Comparison of ENCODE assay signal across 31 cellular contexts in genomic region chr11:18834754-18835466, GRCh38. TPM values are rescaled to one million over a fixed set of nuclear protein-coding genes. Genes with fewer than 3 reads are reported as not detected.
DNase-seq lines count a peak whose midpoint lies in the region; ATAC-seq, FAIRE-seq and TF ChIP-seq lines count a peak whose summit lies in the region.
"Had no signal": no experiment of that assay in that cellular context is flagged by ENCODE, and none has a peak within 500 bp of the region (broad histone marks: within the 10 kb centered on the region; RNA-seq: fewer than 3 reads in every experiment).

No MANE protein-coding gene starts in this region.

- TF ChIP-seq CTCF in body of pancreas (IDR thresholded peaks at IDR 0.05) (no peak), pancreas (IDR thresholded peaks at IDR 0.05) (no peak)

- 20% methylated on average over 1 to 5 of the region's 5 CpGs for WGBS in body of pancreas, 2 donors
- no CpG with 5 or more reads among the region's 5 CpGs for WGBS in mesendoderm (ENCODE audit: extremely low coverage, insufficient coverage, low lambda C conversion rate)
- WGBS in pancreas, 2 donors = 16 to 26% methylated on average over 5 of the region's 5 CpGs

- H3K36me3 ChIP-seq in body of pancreas (replicated peaks in 1 of 2; ENCODE audit: insufficient read depth in 1 of 2, low read depth in 2 of 2) = no peaks in the 10 kb centered on the region
- no peaks in the 10 kb centered on the region for H3K36me3 ChIP-seq in mesendoderm (ENCODE audit: control insufficient read depth, insufficient read depth, low read length)
- no peaks in the 10 kb centered on the region for H3K36me3 ChIP-seq in pancreas
- H3K36me3 ChIP-seq: BE2C, BLaER1 had no signal

- DNase-seq in HTR-8/SVneo (ENCODE audit: insufficient read length, low spot score) (no peak), body of pancreas (peak; percentile 78 to 89 (median 88)), mesendoderm (no peak), pancreas (peak; percentile 64 to 84 (median 81)), NCI-H2171 (lab: John Stamatoyannopoulos, UW) (no peak), NCI-H1092 (lab: John Stamatoyannopoulos, UW) (no peak)
- DNase-seq: 8988T; ACHN; BE2C; C1 segment of cervical spinal cord; CD4-positive, alpha-beta memory T cell; CD4-positive, CD25-positive, alpha-beta regulatory T cell; CD8-positive, alpha-beta memory T cell; COR-L47; DMS 273 treated with DMSO at 0.1 percent for 48 hours; DMS153; DMS53; DMS79; DND-41; EL; GDM1 had no signal

- H3K27ac ChIP-seq in body of pancreas (peak overlapping the region; percentile 76 to 85 (median 80)), mesendoderm (ENCODE audit: low read depth, low read length) (no peak overlapping the region), pancreas (peak overlapping the region; percentile 21 to 73 (median 49))
- H3K27ac ChIP-seq: BLaER1 had no signal

- H3K56ac ChIP-seq in mesendoderm (ENCODE audit: low read length) = no peak overlapping the region

- no peak overlapping the region for H4K8ac ChIP-seq in mesendoderm (ENCODE audit: low read depth, low read length)

- no peak overlapping the region for H3K4me3 ChIP-seq in body of pancreas
- H3K4me3 ChIP-seq in mesendoderm (ENCODE audit: low read length) = no peak overlapping the region
- no peak overlapping the region for H3K4me3 ChIP-seq in pancreas
- H3K4me3 ChIP-seq: BLaER1, GM12878 had no signal

- no peak overlapping the region for H3K4ac ChIP-seq in mesendoderm (ENCODE audit: low read depth, low read length)

- no peak overlapping the region for H4K5ac ChIP-seq in mesendoderm (ENCODE audit: low read length)

- H3K9me3 ChIP-seq in body of pancreas = no peaks in the 10 kb centered on the region
- H3K9me3 ChIP-seq in pancreas = no peaks in the 10 kb centered on the region
- H3K9me3 ChIP-seq: BE2C had no signal

- no peaks in the 10 kb centered on the region for H3K79me2 ChIP-seq in mesendoderm (ENCODE audit: control insufficient read depth, insufficient read depth, low read length)

- H3K4me1 ChIP-seq in body of pancreas (peaks cover 27% of the 10 kb centered on the region), mesendoderm (ENCODE audit: control insufficient read depth, low read depth, low read length) (no peaks in the 10 kb centered on the region), pancreas (peaks cover 0 to 4% (median 4%) of the 10 kb centered on the region in 3 donors)
- H3K4me1 ChIP-seq: BE2C, BLaER1 had no signal

- H3K27me3 ChIP-seq in body of pancreas (no peaks in the 10 kb centered on the region), mesendoderm (ENCODE audit: insufficient read depth, low read length, poor library complexity) (no peaks in the 10 kb centered on the region), pancreas (no peaks in the 10 kb centered on the region)
- H3K27me3 ChIP-seq: BE2C, BLaER1 had no signal

- H3K9ac ChIP-seq in mesendoderm (ENCODE audit: low read length) = no peak overlapping the region
- H3K9ac ChIP-seq: BLaER1 had no signal

- intact Hi-C loops in body of pancreas (cut with DNase I) (no loop called here), pancreas (cut with DNase I) (no loop called here)

- H3K23ac ChIP-seq in mesendoderm (ENCODE audit: low read length) = peak overlapping the region; percentile 66

- FAIRE-seq in HTR-8/SVneo (lab: Jason Lieb, UNC) (peak; percentile 4), pancreas (lab: Jason Lieb, UNC) (no peak)
- FAIRE-seq: A204.1, GM12878, GM12892, GM18507 had no signal

- H2BK5ac ChIP-seq in mesendoderm (ENCODE audit: low read length) = no peak overlapping the region

- H3K4me2 ChIP-seq in mesendoderm (ENCODE audit: low read length) = no peak overlapping the region
- H3K4me2 ChIP-seq: BLaER1 had no signal

- ATAC-seq in body of pancreas (peak; percentile 92), pancreas (peak; percentile 91 to 96 (median 94)), GM19467 (IDR thresholded peaks at IDR 0.05; ENCODE audit: unreplicated experiment) (no peak), SK-N-SH treated with all-trans-retinoic acid at 6 μM for 48 hours (no peak)
- ATAC-seq: GM12878 had no signal

- H3K79me1 ChIP-seq in mesendoderm (ENCODE audit: low read length) = no peaks in the 10 kb centered on the region

- peak; percentile 24 to 53 (median 50) for TF ChIP-seq POLR2A in body of pancreas (IDR thresholded peaks at IDR 0.05)

- no peak overlapping the region for H2BK120ac ChIP-seq in mesendoderm (ENCODE audit: low read depth, low read length)

- no peak overlapping the region for H3K18ac ChIP-seq in mesendoderm (ENCODE audit: low read length)

- no peak overlapping the region for H2AK5ac ChIP-seq in mesendoderm (ENCODE audit: low read length)

- no peak overlapping the region for H2BK15ac ChIP-seq in mesendoderm (replicated peaks; ENCODE audit: low read depth)

TF ChIP-seq in SK-N-SH treated with all-trans-retinoic acid at 6 μM for 48 hours, 23 proteins besides CTCF, POLR2A, EP300 and RAD21:
- no peak for TF ChIP-seq ZNF70 (CRISPR knock-in tag; IDR thresholded peaks at IDR 0.05)
- TF ChIP-seq, protein P1, sequence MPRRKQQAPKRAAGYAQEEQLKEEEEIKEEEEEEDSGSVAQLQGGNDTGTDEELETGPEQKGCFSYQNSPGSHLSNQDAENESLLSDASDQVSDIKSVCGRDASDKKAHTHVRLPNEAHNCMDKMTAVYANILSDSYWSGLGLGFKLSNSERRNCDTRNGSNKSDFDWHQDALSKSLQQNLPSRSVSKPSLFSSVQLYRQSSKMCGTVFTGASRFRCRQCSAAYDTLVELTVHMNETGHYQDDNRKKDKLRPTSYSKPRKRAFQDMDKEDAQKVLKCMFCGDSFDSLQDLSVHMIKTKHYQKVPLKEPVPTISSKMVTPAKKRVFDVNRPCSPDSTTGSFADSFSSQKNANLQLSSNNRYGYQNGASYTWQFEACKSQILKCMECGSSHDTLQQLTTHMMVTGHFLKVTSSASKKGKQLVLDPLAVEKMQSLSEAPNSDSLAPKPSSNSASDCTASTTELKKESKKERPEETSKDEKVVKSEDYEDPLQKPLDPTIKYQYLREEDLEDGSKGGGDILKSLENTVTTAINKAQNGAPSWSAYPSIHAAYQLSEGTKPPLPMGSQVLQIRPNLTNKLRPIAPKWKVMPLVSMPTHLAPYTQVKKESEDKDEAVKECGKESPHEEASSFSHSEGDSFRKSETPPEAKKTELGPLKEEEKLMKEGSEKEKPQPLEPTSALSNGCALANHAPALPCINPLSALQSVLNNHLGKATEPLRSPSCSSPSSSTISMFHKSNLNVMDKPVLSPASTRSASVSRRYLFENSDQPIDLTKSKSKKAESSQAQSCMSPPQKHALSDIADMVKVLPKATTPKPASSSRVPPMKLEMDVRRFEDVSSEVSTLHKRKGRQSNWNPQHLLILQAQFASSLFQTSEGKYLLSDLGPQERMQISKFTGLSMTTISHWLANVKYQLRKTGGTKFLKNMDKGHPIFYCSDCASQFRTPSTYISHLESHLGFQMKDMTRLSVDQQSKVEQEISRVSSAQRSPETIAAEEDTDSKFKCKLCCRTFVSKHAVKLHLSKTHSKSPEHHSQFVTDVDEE (CRISPR knock-in tag; IDR thresholded peaks at IDR 0.05) = no peak
- TF ChIP-seq ZNF8 (CRISPR knock-in tag; IDR thresholded peaks at IDR 0.05) = no peak
- TF ChIP-seq CSDC2 (CRISPR knock-in tag; IDR thresholded peaks at IDR 0.05) = no peak
- no peak for TF ChIP-seq TOX (CRISPR knock-in tag; IDR thresholded peaks at IDR 0.05; ENCODE audit: borderline replicate concordance)
- no peak for TF ChIP-seq BACH2 (CRISPR knock-in tag; IDR thresholded peaks at IDR 0.05; ENCODE audit: borderline replicate concordance)
- TF ChIP-seq, protein P2, sequence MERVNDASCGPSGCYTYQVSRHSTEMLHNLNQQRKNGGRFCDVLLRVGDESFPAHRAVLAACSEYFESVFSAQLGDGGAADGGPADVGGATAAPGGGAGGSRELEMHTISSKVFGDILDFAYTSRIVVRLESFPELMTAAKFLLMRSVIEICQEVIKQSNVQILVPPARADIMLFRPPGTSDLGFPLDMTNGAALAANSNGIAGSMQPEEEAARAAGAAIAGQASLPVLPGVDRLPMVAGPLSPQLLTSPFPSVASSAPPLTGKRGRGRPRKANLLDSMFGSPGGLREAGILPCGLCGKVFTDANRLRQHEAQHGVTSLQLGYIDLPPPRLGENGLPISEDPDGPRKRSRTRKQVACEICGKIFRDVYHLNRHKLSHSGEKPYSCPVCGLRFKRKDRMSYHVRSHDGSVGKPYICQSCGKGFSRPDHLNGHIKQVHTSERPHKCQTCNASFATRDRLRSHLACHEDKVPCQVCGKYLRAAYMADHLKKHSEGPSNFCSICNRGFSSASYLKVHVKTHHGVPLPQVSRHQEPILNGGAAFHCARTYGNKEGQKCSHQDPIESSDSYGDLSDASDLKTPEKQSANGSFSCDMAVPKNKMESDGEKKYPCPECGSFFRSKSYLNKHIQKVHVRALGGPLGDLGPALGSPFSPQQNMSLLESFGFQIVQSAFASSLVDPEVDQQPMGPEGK (CRISPR knock-in tag; IDR thresholded peaks at IDR 0.05; ENCODE audit: borderline replicate concordance) = no peak
- no peak for TF ChIP-seq ZNF565 (CRISPR knock-in tag; conservative IDR thresholded peaks at IDR 0.05; ENCODE audit: low read depth)
- no peak for TF ChIP-seq OSR1 (CRISPR knock-in tag; IDR thresholded peaks at IDR 0.05)
- TF ChIP-seq GLIS3 (CRISPR knock-in tag; IDR thresholded peaks at IDR 0.05) = no peak
- no peak for TF ChIP-seq POU6F1 (CRISPR knock-in tag; IDR thresholded peaks at IDR 0.05; ENCODE audit: borderline replicate concordance, low read depth)
- no peak for TF ChIP-seq ARNTL (CRISPR knock-in tag; IDR thresholded peaks at IDR 0.05; ENCODE audit: borderline replicate concordance, low read depth)
- no peak for TF ChIP-seq TCF4 (CRISPR knock-in tag; IDR thresholded peaks at IDR 0.05; ENCODE audit: borderline replicate concordance)
- TF ChIP-seq ISL1 (CRISPR knock-in tag; IDR thresholded peaks at IDR 0.05) = no peak
- TF ChIP-seq ZFP3 (CRISPR knock-in tag; IDR thresholded peaks at IDR 0.05) = no peak

RNA-seq across cellular contexts. Expression of gene PTPN5, which starts 43.3 kb away (rescaled TPM):
- total RNA-seq in body of pancreas = under 1 TPM in 1 of 2 donors, not detected in 1; 0.26 TPM
- 0.48 TPM for polyA plus RNA-seq in mesendoderm (2013, experiment 1 of 2)
- 0.63 TPM for polyA plus RNA-seq in mesendoderm (2013, experiment 2 of 2)
- total RNA-seq in pancreas = under 1 TPM; 0.09 to 0.59 (median 0.35) TPM
- polyA plus RNA-seq in pancreas = 1 to 10 TPM in 1 of 2 donors, under 1 TPM in 1; 0.61 to 1.3 TPM
- total RNA-seq: CD4-positive, alpha-beta memory T cell; CD4-positive, CD25-positive, alpha-beta regulatory T cell; CD8-positive, alpha-beta memory T cell; G401; GM12878 had no signal
- polyA plus RNA-seq: AG04450; CD14-positive monocyte; CD4-positive, alpha-beta memory T cell; CD4-positive, CD25-positive, alpha-beta regulatory T cell; CD8-positive, alpha-beta memory T cell had no signal

Comparison
In these comparisons a context has a peak if more than half of its experiments do, and no peak if none do; other contexts are left out.
1. DNase-seq: peak in body of pancreas (4 of 4) and pancreas (6 of 6); none in HTR-8/SVneo (single experiment), mesendoderm (single experiment), NCI-H2171 (single experiment) and NCI-H1092 (single experiment).
2. ATAC-seq: peak in body of pancreas (single experiment) and pancreas (4 of 4); none in GM19467 (single experiment) and SK-N-SH treated with all-trans-retinoic acid at 6 μM for 48 hours (single experiment).